ENCODE assay signal across 10 cellular contexts in the genomic region with DNA sequence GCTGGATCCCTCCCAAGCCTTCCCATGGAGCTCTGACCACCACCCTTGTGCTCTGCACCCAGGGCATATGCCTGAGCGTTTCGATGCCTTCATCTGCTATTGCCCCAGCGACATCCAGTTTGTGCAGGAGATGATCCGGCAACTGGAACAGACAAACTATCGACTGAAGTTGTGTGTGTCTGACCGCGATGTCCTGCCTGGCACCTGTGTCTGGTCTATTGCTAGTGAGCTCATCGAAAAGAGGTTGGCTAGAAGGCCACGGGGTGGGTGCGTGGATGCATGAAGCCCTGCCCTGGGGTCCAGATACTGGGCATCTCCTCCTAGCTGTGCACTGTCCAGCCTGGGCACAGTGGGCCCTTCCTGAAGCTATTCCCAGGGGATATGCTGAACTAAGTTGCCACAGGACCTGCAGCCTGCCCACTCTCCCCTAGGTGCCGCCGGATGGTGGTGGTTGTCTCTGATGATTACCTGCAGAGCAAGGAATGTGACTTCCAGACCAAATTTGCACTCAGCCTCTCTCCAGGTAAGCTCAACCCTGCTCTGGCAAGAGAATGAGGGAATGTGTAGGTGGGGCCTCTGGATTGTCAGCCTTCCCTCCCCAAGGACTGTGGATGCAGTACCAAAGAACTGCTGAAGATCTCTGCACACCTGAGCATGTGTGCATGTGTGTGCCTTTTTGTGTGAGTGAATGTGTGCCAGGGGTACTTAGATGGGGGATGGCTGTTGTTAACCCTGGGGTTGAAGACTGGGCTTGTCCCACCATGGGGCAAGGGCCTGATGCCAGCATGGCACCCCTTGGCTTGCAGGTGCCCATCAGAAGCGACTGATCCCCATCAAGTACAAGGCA. TPM values are rescaled to one million over a fixed set of nuclear protein-coding genes. Genes with fewer than 3 reads are reported as not detected.
DNase-seq lines count a peak whose midpoint lies in the region; ATAC-seq and TF ChIP-seq lines count a peak whose summit lies in the region.
"Had no signal": no experiment of that assay in that cellular context is flagged by ENCODE, and none has a peak within 500 bp of the region (broad histone marks: within the 10 kb centered on the region; RNA-seq: fewer than 3 reads in every experiment).

No MANE protein-coding gene starts in this region.

- H3F3A ChIP-seq in GM23338 (replicated peaks; ENCODE audit: low read depth), result peaks cover 13% of the 10 kb centered on the region

- H3K4me3 ChIP-seq in GM23338, result no peak overlapping the region
- H3K4me3 ChIP-seq: SK-N-MC had no signal

- no peak overlapping the region for H3K27ac ChIP-seq in GM23338 (ENCODE audit: low read depth)
- H3K27ac ChIP-seq: SK-N-MC had no signal

- in situ Hi-C loops in GM13977 (cut with MboI; ENCODE audit: low pct_unique_long_range_greater_than_20kb, low sequenced_read_pairs, unreplicated experiment), result no loop called here

- H3K4me2 ChIP-seq in GM23338, result no peak overlapping the region

- H3K4me3 Mint-ChIP-seq in CD14-positive monocyte (peak overlapping the region; percentile 95 to 99), GM23338 (peak overlapping the region; percentile 39; the same call in 2 of the 3 replicates), naive B cell (peak overlapping the region; percentile 0 to 99 (median 92))
- H3K4me3 Mint-ChIP-seq in central memory CD8-positive, alpha-beta T cell, result peak overlapping the region; percentile 95

- peaks cover 21% of the 10 kb centered on the region for H3K4me1 ChIP-seq in GM23338 (ENCODE audit: insufficient read depth)

- intact Hi-C loops in CD14-positive monocyte (cut with micrococcal nuclease), result loop anchor here in 1 of 2 donors (10.0 kb wide), 1 partner anchor 56 kb away; no protein-coding TSS in a partner anchor

- no peak for ATAC-seq in GM23338
- ATAC-seq in central memory CD8-positive, alpha-beta T cell (replicated peaks; ENCODE audit: extremely low read depth, poor library complexity, severe bottlenecking), result no peak
- ATAC-seq in naive B cell (ENCODE audit: low read depth in 2 of 2), result no peak

- no peaks in the 10 kb centered on the region for H3K36me3 ChIP-seq in GM23338 (ENCODE audit: insufficient read depth)

- H3K9me3 Mint-ChIP-seq in CD14-positive monocyte, result peaks cover 0 to 1% (median 0%) of the 10 kb centered on the region in 7 donors
- H3K9me3 Mint-ChIP-seq in GM23338, result no peaks in the 10 kb centered on the region; the same call in none of the 3 replicates
- H3K9me3 Mint-ChIP-seq in central memory CD8-positive, alpha-beta T cell, result no peaks in the 10 kb centered on the region
- H3K9me3 Mint-ChIP-seq in naive B cell, result peaks cover 0 to 4% (median 0%) of the 10 kb centered on the region in 7 donors

- H3K36me3 Mint-ChIP-seq in CD14-positive monocyte (peaks cover 24 to 39% of the 10 kb centered on the region in 2 donors), GM23338 (ENCODE audit: low read depth) (peaks cover 27% of the 10 kb centered on the region), naive B cell (peaks cover 5 to 20% of the 10 kb centered on the region in 2 donors)
- H3K36me3 Mint-ChIP-seq in central memory CD8-positive, alpha-beta T cell (ENCODE audit: insufficient read depth), result peaks cover 10% of the 10 kb centered on the region

- TF ChIP-seq CTCF in CD14-positive monocyte (IDR thresholded peaks at IDR 0.05) (no peak), GM23338 (conservative IDR thresholded peaks at IDR 0.05; ENCODE audit: low read depth in 2 of 2) (no peak), GM13977 (IDR thresholded peaks at IDR 0.05; ENCODE audit: extremely low read depth, insufficient read depth, missing control alignments) (no peak)

- H3K79me2 ChIP-seq in GM23338 (replicated peaks; ENCODE audit: insufficient read depth), result peaks cover 19% of the 10 kb centered on the region

- no peak for DNase-seq in CD14-positive monocyte (ENCODE audit: low spot score)
- no peak for DNase-seq in GM23338 (ENCODE audit: low spot score)
- peak in 1 of 2 donors; percentile 8 for DNase-seq in central memory CD8-positive, alpha-beta T cell (ENCODE audit: low spot score in 2 of 2)
- DNase-seq in naive B cell, result no peak
- no peak for DNase-seq in kidney glomerular epithelial cell (lab: John Stamatoyannopoulos, UW)
- DNase-seq in NCI-H1417 treated with DMSO at 0.1 percent for 48 hours (lab: John Stamatoyannopoulos, UW), result no peak
- DNase-seq in GM13977 (ENCODE audit: low spot score), result no peak
- DNase-seq in NCI-H526 treated with DMSO at 0.1 percent for 48 hours (lab: John Stamatoyannopoulos, UW), result no peak
- DNase-seq: NCI-H748 treated with DMSO at 0.1 percent for 48 hours had no signal

- H3K27ac Mint-ChIP-seq in CD14-positive monocyte (peak overlapping the region in 6 of 7 donors; percentile 31 to 99 (median 58)), GM23338 (no peak overlapping the region), naive B cell (peak overlapping the region in 3 of 6 donors; percentile 61 to 65 (median 63))
- H3K27ac Mint-ChIP-seq in central memory CD8-positive, alpha-beta T cell (ENCODE audit: low read depth), result no peak overlapping the region

- peaks cover 8% of the 10 kb centered on the region; the same call in 1 of the 2 replicates for H4K20me1 ChIP-seq in GM23338 (replicated peaks; ENCODE audit: insufficient read depth)

- no peaks in the 10 kb centered on the region for H3K9me2 ChIP-seq in GM23338 (ENCODE audit: insufficient read depth)

- no peak overlapping the region for H2AFZ ChIP-seq in GM23338

- H3K4me1 Mint-ChIP-seq in CD14-positive monocyte (peaks cover 58% of the 10 kb centered on the region), GM23338 (peaks cover 25% of the 10 kb centered on the region), naive B cell (peaks cover 55 to 65% (median 60%) of the 10 kb centered on the region in 3 donors)
- peaks cover 55% of the 10 kb centered on the region for H3K4me1 Mint-ChIP-seq in central memory CD8-positive, alpha-beta T cell

- H3K27me3 Mint-ChIP-seq in CD14-positive monocyte (ENCODE audit: low read depth in 3 of 3) (peaks cover 0 to 2% (median 0%) of the 10 kb centered on the region in 3 donors), GM23338 (ENCODE audit: insufficient read depth, low read depth, poor library complexity) (peaks cover 21% of the 10 kb centered on the region), naive B cell (no peaks in the 10 kb centered on the region)
- no peaks in the 10 kb centered on the region for H3K27me3 Mint-ChIP-seq in central memory CD8-positive, alpha-beta T cell

- no peaks in the 10 kb centered on the region for H3K27me3 ChIP-seq in GM23338 (ENCODE audit: insufficient read depth)

TF ChIP-seq in GM23338, 12 proteins besides CTCF, POLR2A, EP300 and RAD21 (continues in another document):
- TF ChIP-seq NANOG (IDR thresholded peaks at IDR 0.05; ENCODE audit: borderline replicate concordance) (no peak), CREB1 (CRISPR knock-in tag; IDR thresholded peaks at IDR 0.05; ENCODE audit: low read depth) (no peak)

RNA-seq across cellular contexts. Expression of a gene that starts 2.1 kb away (rescaled TPM):
- 100 to 1,000 TPM; 398 to 427 TPM for polyA plus RNA-seq in CD14-positive monocyte
- 26.0 and 42.6 TPM in 2 replicates for total RNA-seq in GM23338 (2014; rRNA removed; shearing (Covaris generic))
- 14.4 and 15.5 TPM in 2 replicates for polyA plus RNA-seq in GM23338 (2016; fragmentation: Nextera tagmentation; extraction: Ambion mirVana)
- polyA plus RNA-seq in naive B cell (ENCODE audit: low read depth in 6 of 6), result 100 to 1,000 TPM in 3 of 6 donors, 10 to 100 TPM in 3; 82.4 to 136 (median 102) TPM

RNA-seq across cellular contexts. Expression of a gene that starts 3.6 kb away (rescaled TPM):
- polyA plus RNA-seq in CD14-positive monocyte (100 to 1,000 TPM; 123 to 133 TPM), GM23338 (2016; fragmentation: Nextera tagmentation; extraction: Ambion mirVana) (25.9 and 26.6 TPM in 2 replicates), naive B cell (ENCODE audit: low read depth in 6 of 6) (10 to 100 TPM; 44.3 to 62.4 (median 52.0) TPM)
- 21.4 and 23.2 TPM in 2 replicates for total RNA-seq in GM23338 (2014; rRNA removed; shearing (Covaris generic))

RNA-seq across cellular contexts. Expression of a gene that starts 24.8 kb away (rescaled TPM):
- 10 to 100 TPM in 1 of 2 donors, 1 to 10 TPM in 1; 9.4 to 12.3 TPM for polyA plus RNA-seq in CD14-positive monocyte
- 39.3 and 41.1 TPM in 2 replicates for total RNA-seq in GM23338 (2014; rRNA removed; shearing (Covaris generic))
- 15.5 and 16.0 TPM in 2 replicates for polyA plus RNA-seq in GM23338 (2016; fragmentation: Nextera tagmentation; extraction: Ambion mirVana)
- 10 to 100 TPM in 5 of 6 donors, 1 to 10 TPM in 1; 7.8 to 15.5 (median 13.8) TPM for polyA plus RNA-seq in naive B cell (ENCODE audit: low read depth in 6 of 6)

Comparison
In these comparisons a context has a peak if more than half of its experiments do, and no peak if none do; other contexts are left out.
1. H3K27ac Mint-ChIP-seq: peak in CD14-positive monocyte (6 of 7); none in GM23338 (single experiment) and central memory CD8-positive, alpha-beta T cell (single experiment).
2. H3K4me3 Mint-ChIP-seq: peak in every context shown above with its lines; median percentile 97 in CD14-positive monocyte; 95 in central memory CD8-positive, alpha-beta T cell; 92 in naive B cell; 39 in GM23338.